ENCODE assay signal across 10 cellular contexts in genomic region chrX:151004085-151004484, GRCh38. TPM values are rescaled to one million over a fixed set of nuclear protein-coding genes. Genes with fewer than 3 reads are reported as not detected.
A peak's percentile ranks its signal among the peaks of the same experiment; 100 is the strongest.
DNase-seq lines count a peak whose midpoint lies in the region; ATAC-seq, FAIRE-seq and TF ChIP-seq lines count a peak whose summit lies in the region.
"Had no signal": no experiment of that assay in that cellular context is flagged by ENCODE, and none has a peak within 500 bp of the region (broad histone marks: within the 10 kb centered on the region; RNA-seq: fewer than 3 reads in every experiment).

No MANE protein-coding gene starts in this region.

- no peaks in the 10 kb centered on the region for H3F3A ChIP-seq in GM23338 (replicated peaks; ENCODE audit: low read depth)

- intact Hi-C loops in GM12878 (cut with micrococcal nuclease; ENCODE audit: unreplicated experiment) = loop anchor here (2.0 kb wide), 1 partner anchor 231 kb away; no protein-coding TSS in a partner anchor

- H3K9me3 ChIP-seq in GM12878 (replicated peaks; ENCODE audit: control insufficient read depth, insufficient read depth, low read length) (no peaks in the 10 kb centered on the region), liver (ENCODE audit: control insufficient read depth in 4 of 4, low read length in 3 of 4) (no peaks in the 10 kb centered on the region)
- H3K9me3 ChIP-seq: MG63 had no signal

- H3K27me3 Mint-ChIP-seq in GM23338 (ENCODE audit: insufficient read depth, low read depth, poor library complexity) = no peaks in the 10 kb centered on the region
- H3K27me3 Mint-ChIP-seq: activated B cell treated with CpG ODN at 0.5 μM for 24 hours had no signal

- H3K4me3 ChIP-seq in GM23338 (no peak overlapping the region), GM12878 (no peak overlapping the region), liver (ENCODE audit: low read depth in 1 of 3, low read length in 3 of 3) (no peak overlapping the region)
- H3K4me3 ChIP-seq: MG63 had no signal

- H3K9me3 Mint-ChIP-seq in GM23338 = no peaks in the 10 kb centered on the region
- H3K9me3 Mint-ChIP-seq: activated B cell treated with CpG ODN at 0.5 μM for 24 hours had no signal

- TF ChIP-seq EP300 in GM12878 (IDR thresholded peaks at IDR 0.05; ENCODE audit: borderline replicate concordance in 1 of 2, control insufficient read depth in 1 of 2, low read depth in 2 of 2, low read length in 2 of 2) = no peak

- FAIRE-seq in GM12878 (lab: Jason Lieb, UNC) = no peak

- no peaks in the 10 kb centered on the region for H3K4me1 ChIP-seq in GM23338 (ENCODE audit: insufficient read depth)
- H3K4me1 ChIP-seq in GM12878 (ENCODE audit: control insufficient read depth, insufficient read depth, low read length) = no peaks in the 10 kb centered on the region
- H3K4me1 ChIP-seq in liver (ENCODE audit: control insufficient read depth in 4 of 4, insufficient read depth in 4 of 4, low read length in 3 of 4) = peaks cover 0 to 3% (median 0%) of the 10 kb centered on the region in 4 donors

- H2AFZ ChIP-seq in GM23338 (no peak overlapping the region), GM12878 (ENCODE audit: control insufficient read depth, low read depth, low read length) (no peak overlapping the region)

- H3K9ac ChIP-seq in GM12878 (ENCODE audit: control insufficient read depth, insufficient read depth, low read length) (no peak overlapping the region), liver (ENCODE audit: low read depth in 1 of 2, low read length in 2 of 2) (no peak overlapping the region)

- H3K4me3 Mint-ChIP-seq in GM23338 = no peak overlapping the region
- H3K4me3 Mint-ChIP-seq: activated B cell treated with CpG ODN at 0.5 μM for 24 hours had no signal

- H3K27me3 ChIP-seq in GM23338 (ENCODE audit: insufficient read depth) (no peaks in the 10 kb centered on the region), GM12878 (replicated peaks in 1 of 2; ENCODE audit: control insufficient read depth in 2 of 2, insufficient read depth in 2 of 2, low read length in 1 of 2) (no peaks in the 10 kb centered on the region), liver (ENCODE audit: control insufficient read depth in 4 of 4, insufficient read depth in 4 of 4, low read length in 3 of 4) (no peaks in the 10 kb centered on the region)
- H3K27me3 ChIP-seq: MG63 had no signal

- BruUV-seq in GM12878 (replicated peaks; lab: Mats Ljungman, UMichigan) = no TSS peak

- peak; percentile 30; the same call in 1 of the 3 replicates for ATAC-seq in GM23338
- 0 out of 3 replicates have a peak, but pooled peaks have one; percentile 31 for ATAC-seq in GM12878
- no peak for ATAC-seq in HG03457 (IDR thresholded peaks at IDR 0.05; ENCODE audit: unreplicated experiment)

- POLR2A ChIA-PET in GM12878 (lab: Charles Lee) = no interaction called here

- DNase-seq in GM23338 (ENCODE audit: low spot score) (no peak), GM12878 (ENCODE audit: low read depth, low spot score) (no peak), NOMO-1 treated with DMSO at 0.1 percent for 48 hours (lab: John Stamatoyannopoulos, UW; ENCODE audit: unreplicated experiment) (no peak), retina (no peak), occipital lobe (lab: John Stamatoyannopoulos, UW) (no peak)
- DNase-seq: activated B cell treated with CpG ODN at 0.5 μM for 24 hours, MG63 had no signal

- TF ChIP-seq CTCF in C4-2B (conservative IDR thresholded peaks at IDR 0.05) (peak; percentile 15), GM23338 (conservative IDR thresholded peaks at IDR 0.05; ENCODE audit: low read depth in 2 of 2) (peak; percentile 30 to 61; a peak in 3 of 4 replicates), GM12878 (IDR thresholded peaks at IDR 0.05 in 2 of 3, conservative IDR thresholded peaks at IDR 0.05 in 1 of 3; ENCODE audit: control insufficient read depth in 2 of 3, extremely low read depth in 1 of 3, insufficient read depth in 1 of 3, low read depth in 3 of 3, low read length in 3 of 3) (peak in 1 of 3 experiments; percentile 21; a peak in 1 of 6 replicates), liver (IDR thresholded peaks at IDR 0.05; ENCODE audit: low read depth, low read length, missing input control) (peak; percentile 22)

- H4K20me1 ChIP-seq in GM23338 (replicated peaks; ENCODE audit: insufficient read depth) = no peaks in the 10 kb centered on the region
- no peaks in the 10 kb centered on the region for H4K20me1 ChIP-seq in GM12878 (ENCODE audit: control insufficient read depth, insufficient read depth)

- 8% methylated on average over 1 of the region's 1 CpG for WGBS in GM12878 (ENCODE audit: insufficient coverage, insufficient replicate concordance, low lambda C conversion rate, missing lambda C conversion rate)
- WGBS in liver = 90% methylated on average over 1 of the region's 1 CpG

- no peaks in the 10 kb centered on the region for H3K9me2 ChIP-seq in GM23338 (ENCODE audit: insufficient read depth)

- H3K79me2 ChIP-seq in GM23338 (replicated peaks; ENCODE audit: insufficient read depth) (no peaks in the 10 kb centered on the region), GM12878 (ENCODE audit: control insufficient read depth, insufficient read depth, low read length) (no peaks in the 10 kb centered on the region)

- in situ Hi-C loops in GM12878 (cut with MboI) = loop anchor here (5.0 kb wide), 1 partner anchor 232 kb away; no protein-coding TSS in a partner anchor

- TF ChIP-seq RAD21 in GM12878 (IDR thresholded peaks at IDR 0.05; ENCODE audit: insufficient read depth, low read depth, low read length) (peak; percentile 47), liver (IDR thresholded peaks at IDR 0.05) (peak; percentile 59 to 71)

- H3K36me3 Mint-ChIP-seq in GM23338 (ENCODE audit: low read depth) = no peaks in the 10 kb centered on the region

- H3K36me3 ChIP-seq in GM23338 (ENCODE audit: insufficient read depth) (no peaks in the 10 kb centered on the region), GM12878 (ENCODE audit: control insufficient read depth in 2 of 2, insufficient read depth in 2 of 2, low read length in 1 of 2) (no peaks in the 10 kb centered on the region), liver (ENCODE audit: control insufficient read depth in 4 of 4, insufficient read depth in 3 of 4, low read depth in 1 of 4, low read length in 3 of 4) (no peaks in the 10 kb centered on the region)
- H3K36me3 ChIP-seq: MG63 had no signal

- RAD21 ChIA-PET in GM12878 (lab: Charles Lee; ENCODE audit: unreplicated experiment) = no interaction called here

- no peaks in the 10 kb centered on the region for H3K4me1 Mint-ChIP-seq in GM23338
- H3K4me1 Mint-ChIP-seq: activated B cell treated with CpG ODN at 0.5 μM for 24 hours had no signal

- CTCF ChIA-PET in GM12878 (lab: Yijun Ruan, JAX) = no interaction called here

- no peak overlapping the region for H3K27ac Mint-ChIP-seq in GM23338
- H3K27ac Mint-ChIP-seq: activated B cell treated with CpG ODN at 0.5 μM for 24 hours had no signal

- SMC1A ChIA-PET in GM12878 (lab: Charles Lee; ENCODE audit: uncharacterized antibody, unreplicated experiment) = no interaction called here

- H3K4me2 ChIP-seq in GM23338 (no peak overlapping the region), GM12878 (ENCODE audit: control insufficient read depth, insufficient read depth) (no peak overlapping the region)

- no peak for TF ChIP-seq POLR2A in GM12878 (IDR thresholded peaks at IDR 0.05; ENCODE audit: low read depth, low read length)

- H3K27ac ChIP-seq in C4-2B = no peak overlapping the region
- no peak overlapping the region for H3K27ac ChIP-seq in GM23338 (ENCODE audit: low read depth)
- H3K27ac ChIP-seq in GM12878 (ENCODE audit: control insufficient read depth, insufficient read depth) = no peak overlapping the region
- H3K27ac ChIP-seq in liver (ENCODE audit: low read depth in 1 of 2, low read length in 2 of 2) = no peak overlapping the region

TF ChIP-seq in GM23338, 12 proteins besides CTCF, POLR2A, EP300 and RAD21 (continues in another document):
- TF ChIP-seq JUNB (IDR thresholded peaks at IDR 0.05; ENCODE audit: unreplicated experiment) (no peak), ZNF114 (CRISPR knock-in tag; IDR thresholded peaks at IDR 0.05) (no peak), EZH2phosphoT487 (IDR thresholded peaks at IDR 0.05; ENCODE audit: unreplicated experiment) (no peak)

TF ChIP-seq in GM12878, 131 proteins besides CTCF, POLR2A, EP300 and RAD21:
- TF ChIP-seq SMC3 (IDR thresholded peaks at IDR 0.05; ENCODE audit: borderline replicate concordance, low read length) = peak; percentile 24; the same call in 1 of the 2 replicates
- no peak for TF ChIP-seq BCL11A (IDR thresholded peaks at IDR 0.05; ENCODE audit: low read depth, low read length)

RNA-seq across cellular contexts. Expression of gene HMGB3, which starts 20.9 kb away (rescaled TPM):
- 126 and 140 TPM in 2 replicates for total RNA-seq in GM23338 (2014; rRNA removed; shearing (Covaris generic))
- polyA plus RNA-seq in GM23338 (2016; fragmentation: Nextera tagmentation; extraction: Ambion mirVana) = 630 and 633 TPM in 2 replicates
- total RNA-seq in GM12878 (2013; cell fraction: nucleolus; rRNA removed) = 6.6 and 7.9 TPM in 2 replicates
- 19.1 and 24.9 TPM in 2 replicates for total RNA-seq in GM12878 (2014; rRNA removed)
- total RNA-seq in GM12878 (2014; rRNA removed; fragmentation: Illumina TruSeq; extraction: Trizol) = 82.7 and 88.3 TPM in 2 replicates
- 48.5 and 56.4 TPM in 2 replicates for total RNA-seq in GM12878 (2021)
- polyA plus RNA-seq in GM12878 (2011; ENCODE audit: low read depth) = 45.0 TPM
- polyA plus RNA-seq in GM12878 (2011; rRNA removed) = 28.5 and 46.6 TPM in 2 replicates
- 7.9 and 9.3 TPM in 2 replicates for polyA plus RNA-seq in GM12878 (2011; cell fraction: cytosol; rRNA removed)
- polyA plus RNA-seq in GM12878 (2011; cell fraction: nucleus; rRNA removed) = 12.0 and 17.0 TPM in 2 replicates
- 40.2 and 49.8 TPM in 2 replicates for polyA plus RNA-seq in GM12878 (2012)
- polyA plus RNA-seq in GM12878 (2014; fragmentation: Illumina TruSeq; extraction: Trizol) = 166 and 182 TPM in 2 replicates
- 100 to 1,000 TPM; 158 to 167 TPM for polyA plus RNA-seq in GM12878 (2014; fragmentation: Nextera tagmentation; extraction: Ambion mirVana)
- 49.0 and 65.3 TPM in 2 replicates for polyA plus RNA-seq in GM12878 (2014; rRNA removed)
- 100 to 1,000 TPM; 136 to 138 TPM for polyA plus RNA-seq in GM12878 (2016; fragmentation: Nextera tagmentation; extraction: Ambion mirVana)
- 8.4 and 12.7 TPM in 2 replicates for polyA minus RNA-seq in GM12878 (2011; rRNA and poly(A)+ RNA removed)
- polyA minus RNA-seq in GM12878 (2011; cell fraction: cytosol; rRNA and poly(A)+ RNA removed) = 5.7 and 10.8 TPM in 2 replicates
- polyA minus RNA-seq in GM12878 (2011; cell fraction: nucleus; rRNA and poly(A)+ RNA removed) = 8.7 and 11.6 TPM in 2 replicates
- total RNA-seq in liver = 1 to 10 TPM; 9.2 to 9.3 TPM
- polyA plus RNA-seq in liver = 10 to 100 TPM; 17.0 to 46.7 TPM
- total RNA-seq in occipital lobe = 42.7 TPM
